In the genomic region with DNA sequence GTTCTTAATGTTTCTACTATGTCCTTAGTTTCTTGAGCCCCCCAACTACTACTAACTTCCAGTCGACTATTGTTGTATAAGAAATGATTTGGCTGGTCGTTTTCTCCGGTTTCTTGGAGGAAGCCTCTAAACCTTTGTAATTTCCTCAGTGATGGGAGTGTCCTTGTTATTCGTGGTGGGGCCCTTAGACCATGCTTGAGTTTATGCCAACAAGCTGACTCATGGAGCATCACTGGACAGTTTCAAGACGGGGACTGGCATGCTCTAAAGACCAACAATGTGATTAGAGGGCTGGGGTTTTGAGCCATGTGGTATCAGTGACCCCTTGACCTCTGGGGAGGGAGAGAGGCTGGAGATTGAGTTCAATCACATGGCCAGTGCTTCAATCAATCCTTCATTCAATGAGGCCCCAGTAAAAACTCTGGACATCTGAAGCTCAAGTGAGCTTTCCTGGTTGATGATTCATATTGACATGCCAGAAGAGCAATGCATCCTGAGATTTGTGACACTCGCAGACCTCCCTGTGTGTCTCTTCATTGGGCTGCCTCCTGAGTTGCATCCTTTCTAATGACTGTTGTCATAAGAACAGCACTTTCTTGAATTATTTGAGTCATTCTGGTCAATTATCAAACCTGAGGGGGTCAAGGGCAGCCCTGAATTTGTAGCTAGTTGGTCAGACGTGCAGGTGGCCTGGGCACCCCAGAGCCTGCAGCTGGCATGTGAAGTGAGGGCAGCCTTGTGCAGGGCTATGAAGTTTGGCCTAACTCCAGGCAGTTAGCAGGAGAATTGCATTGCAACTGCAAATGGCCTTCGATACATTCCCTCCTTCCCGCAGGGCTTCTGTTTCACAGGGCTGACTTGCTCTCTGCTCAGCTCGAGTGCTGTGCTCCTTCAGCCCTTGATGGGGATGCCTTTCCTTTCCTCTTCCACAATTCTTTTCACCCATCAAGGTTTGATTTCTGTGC, we compare ENCODE assay signal across 21 cellular contexts.
A peak's percentile ranks its signal among the peaks of the same experiment; 100 is the strongest.
DNase-seq lines count a peak whose midpoint lies in the region.
"Had no signal": no experiment of that assay in that cellular context is flagged by ENCODE, and none has a peak within 500 bp of the region (broad histone marks: within the 10 kb centered on the region; RNA-seq: fewer than 3 reads in every experiment).

No MANE protein-coding gene starts in this region.

- H3K27me3 ChIP-seq in SJSA1 (replicated peaks), result no peaks in the 10 kb centered on the region

- peaks cover 21% of the 10 kb centered on the region for H3K4me1 ChIP-seq in SJSA1 (replicated peaks)

- H3K4me3 ChIP-seq in SJSA1, result no peak overlapping the region

- no peaks in the 10 kb centered on the region for H3K9me3 ChIP-seq in SJSA1 (replicated peaks)

- H3K36me3 ChIP-seq in SJSA1, result no peaks in the 10 kb centered on the region

- H3K27ac ChIP-seq in SJSA1, result peak overlapping the region; percentile 39
- H3K27ac ChIP-seq: 22Rv1, C4-2B, HL-60 had no signal

- peak; percentile 54 for DNase-seq in DMS79 treated with DMSO at 0.1 percent for 48 hours (lab: John Stamatoyannopoulos, UW)
- DNase-seq in DMS79 (lab: John Stamatoyannopoulos, UW), result no peak
- DNase-seq in Daoy (ENCODE audit: low read depth), result peak; percentile 54
- DNase-seq in SJSA1 (ENCODE audit: low read depth in 1 of 2, low spot score in 2 of 2), result peak; percentile 52 to 67
- peak; percentile 56 for DNase-seq in kidney tubule cell (ENCODE audit: low spot score)
- DNase-seq in NCI-H82 (lab: John Stamatoyannopoulos, UW), result no peak
- DNase-seq in NCI-H2171 treated with DMSO at 0.1 percent for 48 hours (lab: John Stamatoyannopoulos, UW), result no peak
- no peak for DNase-seq in AG08396 (ENCODE audit: low spot score)
- DNase-seq: ACHN; H7; HFFc6; KG1; NCI-H1105 treated with DMSO at 0.1 percent for 48 hours; NCI-H1694; NCI-H2081; NCI-H446 treated with DMSO at 0.1 percent for 48 hours; NCI-H526 treated with DMSO at 0.1 percent for 48 hours; NK-92 treated with Interleukin-12 subunit alpha and Interleukin-12 subunit beta, amount 100 ng/mL, for 24 hours had no signal

Comparison
In these comparisons a context has a peak if more than half of its experiments do, and no peak if none do; other contexts are left out.
1. DNase-seq: peak in DMS79 treated with DMSO at 0.1 percent for 48 hours (single experiment), Daoy (single experiment), SJSA1 (2 of 2) and kidney tubule cell (single experiment); none in DMS79 (single experiment), NCI-H82 (single experiment), NCI-H2171 treated with DMSO at 0.1 percent for 48 hours (single experiment) and AG08396 (single experiment).